Comparison of ENCODE assay signal across 23 cellular contexts in the genomic region with DNA sequence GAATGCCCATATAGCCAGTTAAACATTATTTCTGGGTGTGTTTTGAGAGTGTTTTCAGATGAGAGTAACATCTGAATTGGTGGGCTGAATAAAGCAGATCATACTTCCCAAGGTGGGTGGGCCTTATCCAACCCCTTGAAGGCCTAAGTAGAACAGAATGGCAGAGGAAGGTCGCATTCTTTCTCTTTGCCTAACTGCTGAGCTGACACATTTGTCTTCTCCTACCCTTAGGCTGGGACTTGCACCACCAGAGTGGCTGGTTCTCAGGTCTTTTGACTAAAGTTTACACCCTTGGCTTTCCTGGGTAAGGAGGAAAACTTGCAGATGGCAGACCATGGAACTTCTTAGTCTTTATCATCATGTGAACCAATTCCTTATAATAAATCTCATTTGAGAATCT.
"Had no signal": no experiment of that assay in that cellular context is flagged by ENCODE, and none has a peak within 500 bp of the region (broad histone marks: within the 10 kb centered on the region; RNA-seq: fewer than 3 reads in every experiment).

No MANE protein-coding gene starts in this region.

- H3K4me2 ChIP-seq: hepatocyte had no signal

- ATAC-seq: foreskin keratinocyte, gastroesophageal sphincter, heart left ventricle, left lung, left ventricle myocardium superior, mucosa of descending colon had no signal

- H3K4me1 ChIP-seq: foreskin keratinocyte, gastroesophageal sphincter, lower lobe of right lung had no signal

- H3K4me3 ChIP-seq: colonic mucosa, esophagus muscularis mucosa, gastroesophageal sphincter, heart left ventricle, hepatocyte, left lung, lower lobe of right lung, mucosa of descending colon had no signal

- FAIRE-seq: endothelial cell of umbilical vein, frontal cortex, keratinocyte had no signal

- H3K36me3 Mint-ChIP-seq: immature natural killer cell, mesothelial cell of epicardium, naive B cell had no signal

- H3K9me3 Mint-ChIP-seq: dendritic cell treated with granulocyte-macrophage colony-stimulating factor and Interleukin-4, amounts not matched to agents 40 ng/mL and 50 ng/mL, for 4 days had no signal

- H3K4me1 Mint-ChIP-seq: immature natural killer cell, mesothelial cell of epicardium, naive B cell had no signal

- DNase-seq: colonic mucosa; cortex of kidney; effector CD4-positive, alpha-beta T cell; effector memory CD4-positive, alpha-beta T cell; foreskin keratinocyte; heart left ventricle; hypothalamus; immature natural killer cell; left cardiac atrium; left lung; left ventricle myocardium superior; lower lobe of right lung; mesenchymal stem cell; mucosa of descending colon; naive B cell had no signal

- H3K4me3 Mint-ChIP-seq: dendritic cell treated with granulocyte-macrophage colony-stimulating factor and Interleukin-4, amounts not matched to agents 40 ng/mL and 50 ng/mL, for 4 days; immature natural killer cell; mesothelial cell of epicardium; naive B cell had no signal

- H3K27me3 ChIP-seq: colonic mucosa, esophagus muscularis mucosa, gastroesophageal sphincter, heart left ventricle, hepatocyte, left lung had no signal

- H3K27ac ChIP-seq: colonic mucosa, esophagus muscularis mucosa, foreskin keratinocyte, gastroesophageal sphincter, heart left ventricle, hepatocyte, left lung, lower lobe of right lung had no signal

- H3K9me3 ChIP-seq: colonic mucosa, esophagus muscularis mucosa, gastroesophageal sphincter, heart left ventricle, left lung, lower lobe of right lung, mucosa of descending colon had no signal

- H3K27ac Mint-ChIP-seq: dendritic cell treated with granulocyte-macrophage colony-stimulating factor and Interleukin-4, amounts not matched to agents 40 ng/mL and 50 ng/mL, for 4 days; immature natural killer cell; mesothelial cell of epicardium had no signal

- H3K36me3 ChIP-seq: colonic mucosa, esophagus muscularis mucosa, gastroesophageal sphincter, heart left ventricle, left lung, lower lobe of right lung had no signal
